ENCODE assay signal across 10 cellular contexts in the genomic region with DNA sequence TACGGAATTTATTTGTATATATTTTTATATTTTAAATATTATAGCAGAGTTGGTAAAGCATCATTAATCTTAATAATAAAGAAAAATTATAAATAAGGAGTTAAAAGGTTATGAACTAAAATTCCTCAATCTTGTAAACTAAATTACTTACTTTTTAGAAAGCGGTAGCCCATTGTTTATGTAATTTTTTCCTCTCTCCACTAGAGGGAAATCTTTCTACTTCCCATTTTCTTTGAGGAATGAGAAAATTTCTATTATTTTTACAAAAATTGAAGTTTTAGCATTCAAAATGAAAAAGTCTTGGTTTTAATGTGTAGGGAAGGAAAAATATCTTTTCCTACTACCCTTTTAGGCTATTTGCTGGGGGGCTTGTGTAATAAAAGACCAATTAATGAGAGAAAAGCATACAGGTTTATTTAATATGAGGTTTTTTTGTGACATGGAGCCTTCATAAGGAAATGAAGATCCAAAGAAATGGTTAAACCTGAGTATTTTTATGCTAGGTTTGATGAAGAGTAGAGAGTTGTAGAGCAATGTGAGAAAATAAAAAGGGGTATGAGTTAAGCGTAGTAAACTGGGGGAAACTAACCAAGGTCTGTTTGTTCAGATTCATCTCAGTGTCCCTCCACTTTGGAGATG.
A peak's percentile ranks its signal among the peaks of the same experiment; 100 is the strongest.
DNase-seq lines count a peak whose midpoint lies in the region; ATAC-seq, FAIRE-seq and TF ChIP-seq lines count a peak whose summit lies in the region.
"Had no signal": no experiment of that assay in that cellular context is flagged by ENCODE, and none has a peak within 500 bp of the region (broad histone marks: within the 10 kb centered on the region; RNA-seq: fewer than 3 reads in every experiment).

No MANE protein-coding gene starts in this region.

- TF ChIP-seq POLR2A in GM18505 (IDR thresholded peaks at IDR 0.05; ENCODE audit: borderline replicate concordance, extremely low read depth, insufficient read depth, insufficient read length) = no peak

- no peaks in the 10 kb centered on the region for H3K4me1 Mint-ChIP-seq in natural killer cell
- H3K4me1 Mint-ChIP-seq in natural killer cell treated with Interleukin-12 subunit alpha and Interleukin-12 subunit beta and Interleukin-15 and Interleukin-18, amount 100 ng/mL, for 72 hours (ENCODE audit: low read depth in 2 of 2) = no peaks in the 10 kb centered on the region

- H3K4me3 Mint-ChIP-seq in natural killer cell = no peak overlapping the region
- H3K4me3 Mint-ChIP-seq in natural killer cell treated with Interleukin-12 subunit alpha and Interleukin-12 subunit beta and Interleukin-15 and Interleukin-18, amount 100 ng/mL, for 72 hours = no peak overlapping the region

- no peak for DNase-seq in natural killer cell
- no peak for DNase-seq in natural killer cell treated with Interleukin-12 subunit alpha and Interleukin-12 subunit beta and Interleukin-15 and Interleukin-18, amount 100 ng/mL, for 72 hours (ENCODE audit: low spot score)
- DNase-seq in RCC 7860 (ENCODE audit: low spot score) = no peak
- DNase-seq in fibroblast of the conjunctiva (ENCODE audit: low read depth) = peak; percentile 3
- DNase-seq in D341Med (ENCODE audit: low spot score) = no peak
- no peak for DNase-seq in amygdala (lab: John Stamatoyannopoulos, UW)
- DNase-seq: activated CD4-positive, alpha-beta T cell treated with anti-CD3 and anti-CD28 coated beads, Interleukin-2, amount 50 U/mL, for 4 hours; DMS79 treated with DMSO at 0.1 percent for 48 hours had no signal

- peak; percentile 78 for FAIRE-seq in RCC 7860 (lab: Jason Lieb, UNC)

- H3K27me3 Mint-ChIP-seq in natural killer cell (ENCODE audit: low read depth in 2 of 2) = no peaks in the 10 kb centered on the region
- no peaks in the 10 kb centered on the region for H3K27me3 Mint-ChIP-seq in natural killer cell treated with Interleukin-12 subunit alpha and Interleukin-12 subunit beta and Interleukin-15 and Interleukin-18, amount 100 ng/mL, for 72 hours

- intact Hi-C loops in natural killer cell (cut with micrococcal nuclease) = loop anchor here (10.0 kb wide), 1 partner anchor 405 kb away; no protein-coding TSS in a partner anchor

- TF ChIP-seq CTCF in natural killer cell (IDR thresholded peaks at IDR 0.05) = peak; percentile 28

- no peak overlapping the region for H3K27ac Mint-ChIP-seq in natural killer cell
- no peak overlapping the region for H3K27ac Mint-ChIP-seq in natural killer cell treated with Interleukin-12 subunit alpha and Interleukin-12 subunit beta and Interleukin-15 and Interleukin-18, amount 100 ng/mL, for 72 hours

- no peak for ATAC-seq in natural killer cell
- ATAC-seq in natural killer cell treated with Interleukin-12 subunit alpha and Interleukin-12 subunit beta and Interleukin-15 and Interleukin-18, amount 100 ng/mL, for 72 hours = no peak
- ATAC-seq in GM21360 (IDR thresholded peaks at IDR 0.05; ENCODE audit: unreplicated experiment) = no peak
- no peak for ATAC-seq in GM18505 (IDR thresholded peaks at IDR 0.05; ENCODE audit: unreplicated experiment)

- H3K36me3 Mint-ChIP-seq in natural killer cell = peaks cover 22% of the 10 kb centered on the region
- H3K36me3 Mint-ChIP-seq in natural killer cell treated with Interleukin-12 subunit alpha and Interleukin-12 subunit beta and Interleukin-15 and Interleukin-18, amount 100 ng/mL, for 72 hours = peaks cover 6% of the 10 kb centered on the region

- H3K9me3 Mint-ChIP-seq in natural killer cell = no peaks in the 10 kb centered on the region
- no peaks in the 10 kb centered on the region for H3K9me3 Mint-ChIP-seq in natural killer cell treated with Interleukin-12 subunit alpha and Interleukin-12 subunit beta and Interleukin-15 and Interleukin-18, amount 100 ng/mL, for 72 hours
